In genomic region chr7:24834150-24834798, GRCh38 we compare ENCODE assay signal across 1 cellular context.
TF ChIP-seq lines count a peak whose summit lies in the region.

No MANE protein-coding gene starts in this region.

TF ChIP-seq in GM12878, 131 proteins besides CTCF, POLR2A, EP300 and RAD21 (continued from another document):
- TF ChIP-seq ZNF687 (IDR thresholded peaks at IDR 0.05) (peak; percentile 77), BCLAF1 (IDR thresholded peaks at IDR 0.05) (no peak), PBX3 (IDR thresholded peaks at IDR 0.05; ENCODE audit: insufficient replicate concordance, low read depth, low read length) (peak; percentile 73), ETV6 (conservative IDR thresholded peaks at IDR 0.05 in 1 of 2, IDR thresholded peaks at IDR 0.05 in 1 of 2; ENCODE audit: borderline replicate concordance in 1 of 2, low read depth in 1 of 2) (0 out of 4 replicates have a peak, but pooled peaks of 1 of the 2 experiments have one; percentile 15), RBBP5 (conservative IDR thresholded peaks at IDR 0.05) (no peak), SPI1 (IDR thresholded peaks at IDR 0.05; ENCODE audit: borderline replicate concordance, insufficient read depth, low read depth, low read length) (peak; percentile 24; the same call in 1 of the 2 replicates), PKNOX1 (IDR thresholded peaks at IDR 0.05) (peak; percentile 72), YBX1 (IDR thresholded peaks at IDR 0.05) (no peak), CREM (IDR thresholded peaks at IDR 0.05; ENCODE audit: low read depth) (no peak), TCF7 (IDR thresholded peaks at IDR 0.05; ENCODE audit: borderline replicate concordance) (no peak), SIX5 (IDR thresholded peaks at IDR 0.05; ENCODE audit: low read depth, low read length, severe bottlenecking) (no peak), REST (IDR thresholded peaks at IDR 0.05; ENCODE audit: low read depth, low read length) (peak; percentile 47; the same call in 1 of the 2 replicates), YY1 (IDR thresholded peaks at IDR 0.05; ENCODE audit: low read depth, low read length) (no peak), ZSCAN29 (IDR thresholded peaks at IDR 0.05) (no peak)
